ENCODE assay signal across 1 cellular context in genomic region chr11:62858201-62858600, GRCh38.
TF ChIP-seq lines count a peak whose summit lies in the region.

No MANE protein-coding gene starts in this region.

TF ChIP-seq in K562, 482 proteins besides CTCF, POLR2A, EP300 and RAD21:
- TF ChIP-seq, protein P1, sequence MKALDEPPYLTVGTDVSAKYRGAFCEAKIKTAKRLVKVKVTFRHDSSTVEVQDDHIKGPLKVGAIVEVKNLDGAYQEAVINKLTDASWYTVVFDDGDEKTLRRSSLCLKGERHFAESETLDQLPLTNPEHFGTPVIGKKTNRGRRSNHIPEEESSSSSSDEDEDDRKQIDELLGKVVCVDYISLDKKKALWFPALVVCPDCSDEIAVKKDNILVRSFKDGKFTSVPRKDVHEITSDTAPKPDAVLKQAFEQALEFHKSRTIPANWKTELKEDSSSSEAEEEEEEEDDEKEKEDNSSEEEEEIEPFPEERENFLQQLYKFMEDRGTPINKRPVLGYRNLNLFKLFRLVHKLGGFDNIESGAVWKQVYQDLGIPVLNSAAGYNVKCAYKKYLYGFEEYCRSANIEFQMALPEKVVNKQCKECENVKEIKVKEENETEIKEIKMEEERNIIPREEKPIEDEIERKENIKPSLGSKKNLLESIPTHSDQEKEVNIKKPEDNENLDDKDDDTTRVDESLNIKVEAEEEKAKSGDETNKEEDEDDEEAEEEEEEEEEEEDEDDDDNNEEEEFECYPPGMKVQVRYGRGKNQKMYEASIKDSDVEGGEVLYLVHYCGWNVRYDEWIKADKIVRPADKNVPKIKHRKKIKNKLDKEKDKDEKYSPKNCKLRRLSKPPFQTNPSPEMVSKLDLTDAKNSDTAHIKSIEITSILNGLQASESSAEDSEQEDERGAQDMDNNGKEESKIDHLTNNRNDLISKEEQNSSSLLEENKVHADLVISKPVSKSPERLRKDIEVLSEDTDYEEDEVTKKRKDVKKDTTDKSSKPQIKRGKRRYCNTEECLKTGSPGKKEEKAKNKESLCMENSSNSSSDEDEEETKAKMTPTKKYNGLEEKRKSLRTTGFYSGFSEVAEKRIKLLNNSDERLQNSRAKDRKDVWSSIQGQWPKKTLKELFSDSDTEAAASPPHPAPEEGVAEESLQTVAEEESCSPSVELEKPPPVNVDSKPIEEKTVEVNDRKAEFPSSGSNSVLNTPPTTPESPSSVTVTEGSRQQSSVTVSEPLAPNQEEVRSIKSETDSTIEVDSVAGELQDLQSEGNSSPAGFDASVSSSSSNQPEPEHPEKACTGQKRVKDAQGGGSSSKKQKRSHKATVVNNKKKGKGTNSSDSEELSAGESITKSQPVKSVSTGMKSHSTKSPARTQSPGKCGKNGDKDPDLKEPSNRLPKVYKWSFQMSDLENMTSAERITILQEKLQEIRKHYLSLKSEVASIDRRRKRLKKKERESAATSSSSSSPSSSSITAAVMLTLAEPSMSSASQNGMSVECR (CRISPR knock-in tag; IDR thresholded peaks at IDR 0.05) = 0 out of 2 replicates have a peak, but pooled peaks have one; percentile 29
- no peak for TF ChIP-seq TOE1 (IDR thresholded peaks at IDR 0.05; ENCODE audit: borderline replicate concordance)
- no peak for TF ChIP-seq TOE1 (CRISPR knock-in tag; IDR thresholded peaks at IDR 0.05; ENCODE audit: borderline replicate concordance, low read depth)
- TF ChIP-seq, protein P2, sequence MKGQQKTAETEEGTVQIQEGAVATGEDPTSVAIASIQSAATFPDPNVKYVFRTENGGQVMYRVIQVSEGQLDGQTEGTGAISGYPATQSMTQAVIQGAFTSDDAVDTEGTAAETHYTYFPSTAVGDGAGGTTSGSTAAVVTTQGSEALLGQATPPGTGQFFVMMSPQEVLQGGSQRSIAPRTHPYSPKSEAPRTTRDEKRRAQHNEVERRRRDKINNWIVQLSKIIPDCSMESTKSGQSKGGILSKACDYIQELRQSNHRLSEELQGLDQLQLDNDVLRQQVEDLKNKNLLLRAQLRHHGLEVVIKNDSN (CRISPR knock-in tag; IDR thresholded peaks at IDR 0.05) = 0 out of 2 replicates have a peak, but pooled peaks have one; percentile 18
- TF ChIP-seq RFX1 (IDR thresholded peaks at IDR 0.05) = peak; percentile 49; the same call in 1 of the 2 replicates
- TF ChIP-seq HDAC1 (IDR thresholded peaks at IDR 0.05) = 0 out of 4 replicates have a peak, but pooled peaks of 1 of the 2 experiments have one; percentile 28
- TF ChIP-seq SIN3A (IDR thresholded peaks at IDR 0.05; ENCODE audit: borderline replicate concordance in 2 of 2, control insufficient read depth in 1 of 2, low read depth in 2 of 2, low read length in 2 of 2) = peak; percentile 46 to 77; a peak in 2 of 4 replicates
- no peak for TF ChIP-seq NELFE (IDR thresholded peaks at IDR 0.05; ENCODE audit: insufficient read depth, insufficient read length)
- TF ChIP-seq NFATC3 (IDR thresholded peaks at IDR 0.05) = no peak
